In genomic region chr3:141797819-141798405, GRCh38 we compare ENCODE assay signal across 9 cellular contexts. TPM values are rescaled to one million over a fixed set of nuclear protein-coding genes. Genes with fewer than 3 reads are reported as not detected.
DNase-seq lines count a peak whose midpoint lies in the region; ATAC-seq and TF ChIP-seq lines count a peak whose summit lies in the region.
"Had no signal": no experiment of that assay in that cellular context is flagged by ENCODE, and none has a peak within 500 bp of the region (broad histone marks: within the 10 kb centered on the region; RNA-seq: fewer than 3 reads in every experiment).

No MANE protein-coding gene starts in this region.

- TF ChIP-seq EP300 in esophagus muscularis mucosa (IDR thresholded peaks at IDR 0.05) (no peak), neural cell (conservative IDR thresholded peaks at IDR 0.05; ENCODE audit: poor library complexity, severe bottlenecking) (no peak)

- H3K27ac ChIP-seq in SJCRH30 (peak overlapping the region; percentile 76), esophagus muscularis mucosa (replicated peaks in 1 of 4) (peak overlapping the region; percentile 72 to 76 (median 75)), neural cell (ENCODE audit: low read length) (no peak overlapping the region), aorta (ENCODE audit: low read depth in 1 of 2, low read length in 2 of 2) (no peak overlapping the region)

- 65% methylated on average over 9 of the region's 10 CpGs for WGBS in esophagus muscularis mucosa
- WGBS in aorta, 2 donors = 70 to 71% methylated on average over 10 of the region's 10 CpGs

- H3K9ac ChIP-seq in neural cell (ENCODE audit: low read length) = peak overlapping the region; percentile 38

- ATAC-seq in aorta (ENCODE audit: low FRiP score) = no peak

- H3F3A ChIP-seq in neural cell (ENCODE audit: insufficient read depth, low read length, poor library complexity, severe bottlenecking) = no peaks in the 10 kb centered on the region

- H3K4me1 ChIP-seq in SJCRH30 (peaks cover 14% of the 10 kb centered on the region; the same call in 1 of the 2 replicates), esophagus muscularis mucosa (peaks cover 25 to 31% (median 29%) of the 10 kb centered on the region in 4 donors), aorta (ENCODE audit: control insufficient read depth in 1 of 2, insufficient read depth in 2 of 2, low read length in 2 of 2) (no peaks in the 10 kb centered on the region)

- H3K36me3 ChIP-seq in SJCRH30 (no peaks in the 10 kb centered on the region), esophagus muscularis mucosa (no peaks in the 10 kb centered on the region), neural cell (ENCODE audit: insufficient read depth, low read length) (no peaks in the 10 kb centered on the region), aorta (ENCODE audit: control insufficient read depth in 1 of 2, insufficient read depth in 2 of 2, low read length in 1 of 2) (no peaks in the 10 kb centered on the region)

- H3K4me2 ChIP-seq in neural cell (ENCODE audit: low read length) = no peak overlapping the region

- no peaks in the 10 kb centered on the region for H4K20me1 ChIP-seq in neural cell (ENCODE audit: insufficient read depth)

- intact Hi-C loops in esophagus muscularis mucosa (cut with DNase I) = no loop called here
- intact Hi-C loops in aorta (cut with DNase I) = no loop called here

- no peak for TF ChIP-seq POLR2A in esophagus muscularis mucosa (IDR thresholded peaks at IDR 0.05; ENCODE audit: low read depth)

- no peak for TF ChIP-seq RAD21 in neural cell (conservative IDR thresholded peaks at IDR 0.05)

- H3K27me3 ChIP-seq in SJCRH30 (no peaks in the 10 kb centered on the region), esophagus muscularis mucosa (no peaks in the 10 kb centered on the region), neural cell (ENCODE audit: insufficient read depth, low read depth, low read length) (no peaks in the 10 kb centered on the region), aorta (ENCODE audit: control insufficient read depth in 1 of 2, insufficient read depth in 2 of 2, low read length in 1 of 2) (no peaks in the 10 kb centered on the region)

- peak overlapping the region; percentile 41 for H2AFZ ChIP-seq in neural cell (ENCODE audit: low read depth, low read length)

- CTCF ChIA-PET in AG04449 (lab: Yijun Ruan, JAX) = interaction anchor here (1.3 to 1.6 kb wide), 3 partner anchors 10 to 77 kb away, joined by 3 to 4 read pairs (median 4); no protein-coding TSS in a partner anchor

- H3K9me3 ChIP-seq in SJCRH30 (replicated peaks) (no peaks in the 10 kb centered on the region), esophagus muscularis mucosa (no peaks in the 10 kb centered on the region), neural cell (ENCODE audit: low read length) (no peaks in the 10 kb centered on the region), aorta (ENCODE audit: control insufficient read depth, low read length) (no peaks in the 10 kb centered on the region)

- TF ChIP-seq CTCF in AG04449 (IDR thresholded peaks at IDR 0.05; ENCODE audit: insufficient read depth, low read length, missing control alignments) (no peak), esophagus muscularis mucosa (IDR thresholded peaks at IDR 0.05) (no peak), neural cell (IDR thresholded peaks at IDR 0.05; ENCODE audit: poor library complexity, severe bottlenecking) (no peak)

- no peaks in the 10 kb centered on the region for H3K9me2 ChIP-seq in neural cell (ENCODE audit: insufficient read depth, low read length)

- DNase-seq in AG04449 (ENCODE audit: low read depth, low spot score) (no peak), SJCRH30 (peak in 1 of 2 experiments; percentile 26), esophagus muscularis mucosa (ENCODE audit: extremely low spot score) (no peak), NCI-H2107 treated with DMSO at 0.1 percent for 48 hours (lab: John Stamatoyannopoulos, UW; ENCODE audit: unreplicated experiment) (no peak), cerebellar cortex (ENCODE audit: low spot score) (no peak), GM19238 (ENCODE audit: insufficient read length, low spot score) (no peak), aorta (no peak)

- H3K4me3 ChIP-seq in AG04449 (ENCODE audit: low read depth, low read length) (peak overlapping the region; percentile 19), SJCRH30 (peak overlapping the region; percentile 60), esophagus muscularis mucosa (peak overlapping the region; percentile 45 to 57 (median 49)), neural cell (ENCODE audit: low read length) (peak overlapping the region; percentile 43), aorta (ENCODE audit: low read length in 2 of 2) (peak overlapping the region in 1 of 2 donors; percentile 9)

- no peaks in the 10 kb centered on the region for H3K79me2 ChIP-seq in neural cell (replicated peaks; ENCODE audit: insufficient read depth, low read length)

- POLR2A ChIA-PET in AG04449 (lab: Yijun Ruan, JAX) = no interaction called here

TF ChIP-seq in neural cell, 6 proteins besides CTCF, POLR2A, EP300 and RAD21:
- TF ChIP-seq SMC3 (conservative IDR thresholded peaks at IDR 0.05; ENCODE audit: poor library complexity) (no peak), TAF1 (IDR thresholded peaks at IDR 0.05; ENCODE audit: low read depth) (no peak), MXI1 (conservative IDR thresholded peaks at IDR 0.05; ENCODE audit: poor library complexity, severe bottlenecking) (no peak), EZH2 (IDR thresholded peaks at IDR 0.05; ENCODE audit: borderline replicate concordance, insufficient read depth, low read length, poor library complexity, severe bottlenecking) (no peak), REST (IDR thresholded peaks at IDR 0.05; ENCODE audit: borderline replicate concordance) (no peak), POLR2AphosphoS5 (IDR thresholded peaks at IDR 0.05) (no peak)

RNA-seq across cellular contexts. Expression of gene GRK7, which starts 34.7 kb away (rescaled TPM):
- total RNA-seq in SJCRH30 (2014; rRNA removed; shearing (Covaris generic)) = 0.20 and 0.30 TPM in 2 replicates
- under 1 TPM in 1 of 4 donors, not detected in 3; 0.11 TPM for total RNA-seq in esophagus muscularis mucosa
- polyA plus RNA-seq in neural cell = 0.16 TPM in 1 of 2 replicates, not detected in the other
- polyA minus RNA-seq in neural cell = not detected in 2 replicates
- under 1 TPM in 1 of 2 donors, not detected in 1; 0.23 TPM for total RNA-seq in aorta
- not detected for polyA plus RNA-seq in aorta
- total RNA-seq: T-helper 1 cell treated with Interleukin-12 subunit alpha and Interleukin-12 subunit beta and Interleukin-4 antibody, amounts not matched to agents 30 ng/mL and 1 ng/mL, for 36 hours had no signal

RNA-seq across cellular contexts. Expression of gene RNF7, which starts 59.8 kb away (rescaled TPM):
- 46.6 and 46.9 TPM in 2 replicates for total RNA-seq in SJCRH30 (2014; rRNA removed; shearing (Covaris generic))
- total RNA-seq in esophagus muscularis mucosa = 100 to 1,000 TPM in 1 of 4 donors, 10 to 100 TPM in 3; 47.2 to 107 (median 80.2) TPM
- polyA plus RNA-seq in neural cell = 170 and 192 TPM in 2 replicates
- polyA minus RNA-seq in neural cell = 47.0 and 58.0 TPM in 2 replicates
- total RNA-seq in aorta = 10 to 100 TPM; 68.3 to 76.3 TPM
- polyA plus RNA-seq in aorta = 100 to 1,000 TPM; 123 to 221 TPM

Comparison
In these comparisons a context has a peak if more than half of its experiments do, and no peak if none do; other contexts are left out.
1. H3K27ac ChIP-seq: peak in SJCRH30 (single experiment) and esophagus muscularis mucosa (4 of 4); none in neural cell (single experiment) and aorta (0 of 2).